In genomic region chr13:42991892-42992584, GRCh38 we compare ENCODE assay signal across 8 cellular contexts. TPM values are rescaled to one million over a fixed set of nuclear protein-coding genes. Genes with fewer than 3 reads are reported as not detected.
A peak's percentile ranks its signal among the peaks of the same experiment; 100 is the strongest.
DNase-seq lines count a peak whose midpoint lies in the region; ATAC-seq and TF ChIP-seq lines count a peak whose summit lies in the region.

Gene EPSTI1, minus strand, starts transcription at chr13:42992241. Its CDS starts 76 bp downstream, at chr13:42992165.

- H3K4me1 ChIP-seq in skeletal muscle tissue (ENCODE audit: control insufficient read depth in 3 of 3, insufficient read depth in 3 of 3, low read length in 3 of 3), result peaks cover 0 to 16% (median 5%) of the 10 kb centered on the region in 3 donors

- no peaks in the 10 kb centered on the region for H3K9me3 ChIP-seq in skeletal muscle tissue (ENCODE audit: control insufficient read depth in 3 of 3, low read length in 3 of 3)

- peak within 1 kb of the TSS; percentile 66 for H3K27ac ChIP-seq in skeletal muscle tissue (ENCODE audit: low read depth, low read length)

- H3K36me3 ChIP-seq in skeletal muscle tissue (ENCODE audit: control insufficient read depth in 3 of 3, insufficient read depth in 3 of 3, low read length in 3 of 3), result no peaks in the 10 kb centered on the region

- H3K9ac ChIP-seq in skeletal muscle tissue (ENCODE audit: low read depth in 1 of 3, low read length in 3 of 3), result peak within 1 kb of the TSS; percentile 74 to 83 (median 77)

- in situ Hi-C loops in ACHN (cut with HindIII; ENCODE audit: low pct_ligation_motif_present, low pct_unique_long_range_greater_than_20kb, low sequenced_read_pairs) (no loop called here), astrocyte of the spinal cord (cut with HindIII; ENCODE audit: low sequenced_read_pairs) (no loop called here)

- ATAC-seq in GM19043 (IDR thresholded peaks at IDR 0.05; ENCODE audit: low read depth, unreplicated experiment) (peak; percentile 65), HG03342 (IDR thresholded peaks at IDR 0.05; ENCODE audit: unreplicated experiment) (peak; percentile 79)

- no peaks in the 10 kb centered on the region for H3K27me3 ChIP-seq in skeletal muscle tissue (ENCODE audit: control insufficient read depth in 3 of 3, insufficient read depth in 3 of 3, low read length in 3 of 3)

- peak; percentile 55 for DNase-seq in ACHN
- DNase-seq in T-helper 22 cell (ENCODE audit: low read depth), result peak; percentile 48
- peak; percentile 83 for DNase-seq in astrocyte of the spinal cord (ENCODE audit: low read depth, low spot score)
- no peak for DNase-seq in inferior parietal cortex (ENCODE audit: extremely low spot score)

- no peak for TF ChIP-seq CTCF in astrocyte of the spinal cord (IDR thresholded peaks at IDR 0.05; ENCODE audit: low read depth, low read length)

- H3K4me3 ChIP-seq in astrocyte of the spinal cord (ENCODE audit: low read depth, low read length), result peak within 1 kb of the TSS; percentile 62
- H3K4me3 ChIP-seq in iPS-11a (ENCODE audit: low read depth, low read length), result peak within 1 kb of the TSS; percentile 28
- H3K4me3 ChIP-seq in skeletal muscle tissue (ENCODE audit: low read length in 3 of 3), result peak within 1 kb of the TSS; percentile 77 to 90 (median 82)

RNA-seq across cellular contexts. Expression of gene EPSTI1, which starts in this region (rescaled TPM):
- total RNA-seq in skeletal muscle tissue, result 1.6 TPM

Comparison
In these comparisons a context has a peak if more than half of its experiments do, and no peak if none do; other contexts are left out.
1. H3K4me3 ChIP-seq: peak in every context shown above with its lines; median percentile 82 in skeletal muscle tissue; 62 in astrocyte of the spinal cord; 28 in iPS-11a.